In the genomic region with DNA sequence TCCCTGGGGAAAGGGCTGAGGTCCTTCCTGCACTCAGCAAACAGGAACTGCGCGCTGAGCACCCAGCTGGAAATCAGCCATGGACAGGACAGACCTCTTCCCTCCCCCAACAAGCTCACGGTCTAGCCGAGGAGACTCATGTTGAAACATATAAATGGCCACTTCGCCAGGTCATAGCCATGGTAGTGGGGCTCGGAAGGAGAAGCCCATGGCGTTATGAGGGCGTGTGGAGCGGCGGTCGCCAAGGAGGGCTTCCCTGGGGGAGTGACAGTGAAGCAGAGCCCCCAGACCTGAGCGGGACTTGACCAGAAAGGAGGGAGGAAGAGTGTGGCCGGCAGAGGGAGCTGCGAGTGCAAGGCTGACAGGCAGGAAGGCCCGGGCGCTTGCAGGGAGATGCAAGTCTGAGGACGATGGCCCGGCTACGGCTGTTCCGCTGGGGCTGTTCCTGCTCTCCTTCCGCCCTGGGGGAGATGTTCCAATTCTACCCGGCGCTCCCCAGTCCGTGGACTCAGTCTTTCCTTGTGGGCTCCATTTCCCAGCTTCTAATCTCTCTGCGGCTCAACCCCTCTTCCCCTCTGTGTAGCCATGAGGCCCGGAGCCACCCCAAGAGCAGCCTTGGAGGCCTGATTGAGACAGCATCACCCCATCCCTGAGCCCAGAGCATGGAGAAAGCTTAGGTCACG, we compare ENCODE assay signal across 1 cellular context.
TF ChIP-seq lines count a peak whose summit lies in the region.

No MANE protein-coding gene starts in this region.

TF ChIP-seq in HepG2, 621 proteins besides CTCF, POLR2A, EP300 and RAD21 (continued from another document and continues in another):
- TF ChIP-seq, protein P1, sequence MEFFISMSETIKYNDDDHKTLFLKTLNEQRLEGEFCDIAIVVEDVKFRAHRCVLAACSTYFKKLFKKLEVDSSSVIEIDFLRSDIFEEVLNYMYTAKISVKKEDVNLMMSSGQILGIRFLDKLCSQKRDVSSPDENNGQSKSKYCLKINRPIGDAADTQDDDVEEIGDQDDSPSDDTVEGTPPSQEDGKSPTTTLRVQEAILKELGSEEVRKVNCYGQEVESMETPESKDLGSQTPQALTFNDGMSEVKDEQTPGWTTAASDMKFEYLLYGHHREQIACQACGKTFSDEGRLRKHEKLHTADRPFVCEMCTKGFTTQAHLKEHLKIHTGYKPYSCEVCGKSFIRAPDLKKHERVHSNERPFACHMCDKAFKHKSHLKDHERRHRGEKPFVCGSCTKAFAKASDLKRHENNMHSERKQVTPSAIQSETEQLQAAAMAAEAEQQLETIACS (CRISPR knock-in tag; IDR thresholded peaks at IDR 0.05), result no peak
- TF ChIP-seq, protein P2, sequence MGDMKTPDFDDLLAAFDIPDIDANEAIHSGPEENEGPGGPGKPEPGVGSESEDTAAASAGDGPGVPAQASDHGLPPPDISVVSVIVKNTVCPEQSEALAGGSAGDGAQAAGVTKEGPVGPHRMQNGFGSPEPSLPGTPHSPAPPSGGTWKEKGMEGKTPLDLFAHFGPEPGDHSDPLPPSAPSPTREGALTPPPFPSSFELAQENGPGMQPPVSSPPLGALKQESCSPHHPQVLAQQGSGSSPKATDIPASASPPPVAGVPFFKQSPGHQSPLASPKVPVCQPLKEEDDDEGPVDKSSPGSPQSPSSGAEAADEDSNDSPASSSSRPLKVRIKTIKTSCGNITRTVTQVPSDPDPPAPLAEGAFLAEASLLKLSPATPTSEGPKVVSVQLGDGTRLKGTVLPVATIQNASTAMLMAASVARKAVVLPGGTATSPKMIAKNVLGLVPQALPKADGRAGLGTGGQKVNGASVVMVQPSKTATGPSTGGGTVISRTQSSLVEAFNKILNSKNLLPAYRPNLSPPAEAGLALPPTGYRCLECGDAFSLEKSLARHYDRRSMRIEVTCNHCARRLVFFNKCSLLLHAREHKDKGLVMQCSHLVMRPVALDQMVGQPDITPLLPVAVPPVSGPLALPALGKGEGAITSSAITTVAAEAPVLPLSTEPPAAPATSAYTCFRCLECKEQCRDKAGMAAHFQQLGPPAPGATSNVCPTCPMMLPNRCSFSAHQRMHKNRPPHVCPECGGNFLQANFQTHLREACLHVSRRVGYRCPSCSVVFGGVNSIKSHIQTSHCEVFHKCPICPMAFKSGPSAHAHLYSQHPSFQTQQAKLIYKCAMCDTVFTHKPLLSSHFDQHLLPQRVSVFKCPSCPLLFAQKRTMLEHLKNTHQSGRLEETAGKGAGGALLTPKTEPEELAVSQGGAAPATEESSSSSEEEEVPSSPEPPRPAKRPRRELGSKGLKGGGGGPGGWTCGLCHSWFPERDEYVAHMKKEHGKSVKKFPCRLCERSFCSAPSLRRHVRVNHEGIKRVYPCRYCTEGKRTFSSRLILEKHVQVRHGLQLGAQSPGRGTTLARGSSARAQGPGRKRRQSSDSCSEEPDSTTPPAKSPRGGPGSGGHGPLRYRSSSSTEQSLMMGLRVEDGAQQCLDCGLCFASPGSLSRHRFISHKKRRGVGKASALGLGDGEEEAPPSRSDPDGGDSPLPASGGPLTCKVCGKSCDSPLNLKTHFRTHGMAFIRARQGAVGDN (CRISPR knock-in tag; IDR thresholded peaks at IDR 0.05), result peak; percentile 84
- TF ChIP-seq, protein P3, sequence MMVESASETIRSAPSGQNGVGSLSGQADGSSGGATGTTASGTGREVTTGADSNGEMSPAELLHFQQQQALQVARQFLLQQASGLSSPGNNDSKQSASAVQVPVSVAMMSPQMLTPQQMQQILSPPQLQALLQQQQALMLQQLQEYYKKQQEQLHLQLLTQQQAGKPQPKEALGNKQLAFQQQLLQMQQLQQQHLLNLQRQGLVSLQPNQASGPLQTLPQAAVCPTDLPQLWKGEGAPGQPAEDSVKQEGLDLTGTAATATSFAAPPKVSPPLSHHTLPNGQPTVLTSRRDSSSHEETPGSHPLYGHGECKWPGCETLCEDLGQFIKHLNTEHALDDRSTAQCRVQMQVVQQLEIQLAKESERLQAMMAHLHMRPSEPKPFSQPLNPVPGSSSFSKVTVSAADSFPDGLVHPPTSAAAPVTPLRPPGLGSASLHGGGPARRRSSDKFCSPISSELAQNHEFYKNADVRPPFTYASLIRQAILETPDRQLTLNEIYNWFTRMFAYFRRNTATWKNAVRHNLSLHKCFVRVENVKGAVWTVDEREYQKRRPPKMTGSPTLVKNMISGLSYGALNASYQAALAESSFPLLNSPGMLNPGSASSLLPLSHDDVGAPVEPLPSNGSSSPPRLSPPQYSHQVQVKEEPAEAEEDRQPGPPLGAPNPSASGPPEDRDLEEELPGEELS (CRISPR knock-in tag; IDR thresholded peaks at IDR 0.05), result 0 out of 2 replicates have a peak, but pooled peaks have one; percentile 12
- no peak for TF ChIP-seq CCDC6 (CRISPR knock-in tag; IDR thresholded peaks at IDR 0.05)
- TF ChIP-seq SCMH1 (CRISPR knock-in tag; IDR thresholded peaks at IDR 0.05; ENCODE audit: borderline replicate concordance), result no peak
- TF ChIP-seq SP5 (CRISPR knock-in tag; IDR thresholded peaks at IDR 0.05; ENCODE audit: borderline replicate concordance, low read depth), result no peak
- TF ChIP-seq, protein P4, sequence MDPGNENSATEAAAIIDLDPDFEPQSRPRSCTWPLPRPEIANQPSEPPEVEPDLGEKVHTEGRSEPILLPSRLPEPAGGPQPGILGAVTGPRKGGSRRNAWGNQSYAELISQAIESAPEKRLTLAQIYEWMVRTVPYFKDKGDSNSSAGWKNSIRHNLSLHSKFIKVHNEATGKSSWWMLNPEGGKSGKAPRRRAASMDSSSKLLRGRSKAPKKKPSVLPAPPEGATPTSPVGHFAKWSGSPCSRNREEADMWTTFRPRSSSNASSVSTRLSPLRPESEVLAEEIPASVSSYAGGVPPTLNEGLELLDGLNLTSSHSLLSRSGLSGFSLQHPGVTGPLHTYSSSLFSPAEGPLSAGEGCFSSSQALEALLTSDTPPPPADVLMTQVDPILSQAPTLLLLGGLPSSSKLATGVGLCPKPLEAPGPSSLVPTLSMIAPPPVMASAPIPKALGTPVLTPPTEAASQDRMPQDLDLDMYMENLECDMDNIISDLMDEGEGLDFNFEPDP (CRISPR knock-in tag; conservative IDR thresholded peaks at IDR 0.05), result no peak
- no peak for TF ChIP-seq ZNF652 (CRISPR knock-in tag; IDR thresholded peaks at IDR 0.05; ENCODE audit: borderline replicate concordance, low read depth)
- no peak for TF ChIP-seq ZBTB1 (CRISPR knock-in tag; IDR thresholded peaks at IDR 0.05; ENCODE audit: borderline replicate concordance)
- TF ChIP-seq SNRNP70 (IDR thresholded peaks at IDR 0.05; ENCODE audit: low read depth, low read length), result no peak
- TF ChIP-seq ZNF746 (CRISPR knock-in tag; IDR thresholded peaks at IDR 0.05), result no peak
- no peak for TF ChIP-seq MYNN (CRISPR knock-in tag; IDR thresholded peaks at IDR 0.05; ENCODE audit: low read depth)
- no peak for TF ChIP-seq TRIM24 (CRISPR knock-in tag; IDR thresholded peaks at IDR 0.05)
- no peak for TF ChIP-seq SMARCE1 (IDR thresholded peaks at IDR 0.05; ENCODE audit: borderline replicate concordance)
- TF ChIP-seq ZSCAN22 (CRISPR knock-in tag; IDR thresholded peaks at IDR 0.05), result no peak
- no peak for TF ChIP-seq SALL2 (CRISPR knock-in tag; IDR thresholded peaks at IDR 0.05)
- no peak for TF ChIP-seq MAF1 (CRISPR knock-in tag; IDR thresholded peaks at IDR 0.05; ENCODE audit: borderline replicate concordance)
- TF ChIP-seq NR1H2 (CRISPR knock-in tag; IDR thresholded peaks at IDR 0.05; ENCODE audit: borderline replicate concordance, low read depth), result no peak
- TF ChIP-seq ISX (CRISPR knock-in tag; conservative IDR thresholded peaks at IDR 0.05), result no peak
- no peak for TF ChIP-seq ZBTB7B (CRISPR knock-in tag; IDR thresholded peaks at IDR 0.05)
- TF ChIP-seq, protein P5, sequence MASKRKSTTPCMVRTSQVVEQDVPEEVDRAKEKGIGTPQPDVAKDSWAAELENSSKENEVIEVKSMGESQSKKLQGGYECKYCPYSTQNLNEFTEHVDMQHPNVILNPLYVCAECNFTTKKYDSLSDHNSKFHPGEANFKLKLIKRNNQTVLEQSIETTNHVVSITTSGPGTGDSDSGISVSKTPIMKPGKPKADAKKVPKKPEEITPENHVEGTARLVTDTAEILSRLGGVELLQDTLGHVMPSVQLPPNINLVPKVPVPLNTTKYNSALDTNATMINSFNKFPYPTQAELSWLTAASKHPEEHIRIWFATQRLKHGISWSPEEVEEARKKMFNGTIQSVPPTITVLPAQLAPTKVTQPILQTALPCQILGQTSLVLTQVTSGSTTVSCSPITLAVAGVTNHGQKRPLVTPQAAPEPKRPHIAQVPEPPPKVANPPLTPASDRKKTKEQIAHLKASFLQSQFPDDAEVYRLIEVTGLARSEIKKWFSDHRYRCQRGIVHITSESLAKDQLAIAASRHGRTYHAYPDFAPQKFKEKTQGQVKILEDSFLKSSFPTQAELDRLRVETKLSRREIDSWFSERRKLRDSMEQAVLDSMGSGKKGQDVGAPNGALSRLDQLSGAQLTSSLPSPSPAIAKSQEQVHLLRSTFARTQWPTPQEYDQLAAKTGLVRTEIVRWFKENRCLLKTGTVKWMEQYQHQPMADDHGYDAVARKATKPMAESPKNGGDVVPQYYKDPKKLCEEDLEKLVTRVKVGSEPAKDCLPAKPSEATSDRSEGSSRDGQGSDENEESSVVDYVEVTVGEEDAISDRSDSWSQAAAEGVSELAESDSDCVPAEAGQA (IDR thresholded peaks at IDR 0.05; ENCODE audit: low read depth), result no peak
- TF ChIP-seq, protein P5 (CRISPR knock-in tag; IDR thresholded peaks at IDR 0.05; ENCODE audit: borderline replicate concordance), result no peak
- no peak for TF ChIP-seq NFIC (IDR thresholded peaks at IDR 0.05; ENCODE audit: low read length)
- TF ChIP-seq ZNF781 (CRISPR knock-in tag; IDR thresholded peaks at IDR 0.05; ENCODE audit: borderline replicate concordance, not compliant biosample characterization), result no peak
- peak; percentile 85 for TF ChIP-seq STAG1 (CRISPR knock-in tag; IDR thresholded peaks at IDR 0.05)
- no peak for TF ChIP-seq HIVEP1 (CRISPR knock-in tag; IDR thresholded peaks at IDR 0.05)
- TF ChIP-seq EEA1 (CRISPR knock-in tag; IDR thresholded peaks at IDR 0.05; ENCODE audit: borderline replicate concordance), result no peak
- TF ChIP-seq GZF1 (CRISPR knock-in tag; IDR thresholded peaks at IDR 0.05), result no peak
- no peak for TF ChIP-seq ZNF317 (CRISPR knock-in tag; IDR thresholded peaks at IDR 0.05)
- TF ChIP-seq SETDB1 (CRISPR knock-in tag; IDR thresholded peaks at IDR 0.05; ENCODE audit: borderline replicate concordance), result no peak
- TF ChIP-seq NFYC (CRISPR knock-in tag; IDR thresholded peaks at IDR 0.05), result no peak
- TF ChIP-seq, protein P6, sequence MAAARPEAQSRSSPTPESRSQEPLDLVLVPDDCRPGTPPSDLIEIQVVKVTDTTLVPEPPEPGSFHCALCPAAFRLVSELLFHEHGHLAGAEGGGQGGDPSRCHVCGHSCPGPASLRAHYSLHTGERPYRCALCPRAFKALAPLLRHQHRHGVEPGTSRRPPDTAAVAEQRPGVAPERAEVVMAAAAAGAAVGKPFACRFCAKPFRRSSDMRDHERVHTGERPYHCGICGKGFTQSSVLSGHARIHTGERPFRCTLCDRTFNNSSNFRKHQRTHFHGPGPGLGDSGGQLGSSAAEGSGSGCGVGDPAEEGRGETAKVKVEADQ (CRISPR knock-in tag; IDR thresholded peaks at IDR 0.05; ENCODE audit: borderline replicate concordance), result no peak
- no peak for TF ChIP-seq IKZF1 (IDR thresholded peaks at IDR 0.05)
- no peak for TF ChIP-seq ZNF780A (CRISPR knock-in tag; IDR thresholded peaks at IDR 0.05)
- TF ChIP-seq, protein P7, sequence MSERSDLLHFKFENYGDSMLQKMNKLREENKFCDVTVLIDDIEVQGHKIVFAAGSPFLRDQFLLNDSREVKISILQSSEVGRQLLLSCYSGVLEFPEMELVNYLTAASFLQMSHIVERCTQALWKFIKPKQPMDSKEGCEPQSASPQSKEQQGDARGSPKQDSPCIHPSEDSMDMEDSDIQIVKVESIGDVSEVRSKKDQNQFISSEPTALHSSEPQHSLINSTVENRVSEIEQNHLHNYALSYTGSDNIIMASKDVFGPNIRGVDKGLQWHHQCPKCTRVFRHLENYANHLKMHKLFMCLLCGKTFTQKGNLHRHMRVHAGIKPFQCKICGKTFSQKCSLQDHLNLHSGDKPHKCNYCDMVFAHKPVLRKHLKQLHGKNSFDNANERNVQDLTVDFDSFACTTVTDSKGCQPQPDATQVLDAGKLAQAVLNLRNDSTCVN (CRISPR knock-in tag; IDR thresholded peaks at IDR 0.05; ENCODE audit: borderline replicate concordance), result 0 out of 2 replicates have a peak, but pooled peaks have one; percentile 29
- TF ChIP-seq KMT2B (CRISPR knock-in tag; IDR thresholded peaks at IDR 0.05), result no peak
- TF ChIP-seq, protein P8, sequence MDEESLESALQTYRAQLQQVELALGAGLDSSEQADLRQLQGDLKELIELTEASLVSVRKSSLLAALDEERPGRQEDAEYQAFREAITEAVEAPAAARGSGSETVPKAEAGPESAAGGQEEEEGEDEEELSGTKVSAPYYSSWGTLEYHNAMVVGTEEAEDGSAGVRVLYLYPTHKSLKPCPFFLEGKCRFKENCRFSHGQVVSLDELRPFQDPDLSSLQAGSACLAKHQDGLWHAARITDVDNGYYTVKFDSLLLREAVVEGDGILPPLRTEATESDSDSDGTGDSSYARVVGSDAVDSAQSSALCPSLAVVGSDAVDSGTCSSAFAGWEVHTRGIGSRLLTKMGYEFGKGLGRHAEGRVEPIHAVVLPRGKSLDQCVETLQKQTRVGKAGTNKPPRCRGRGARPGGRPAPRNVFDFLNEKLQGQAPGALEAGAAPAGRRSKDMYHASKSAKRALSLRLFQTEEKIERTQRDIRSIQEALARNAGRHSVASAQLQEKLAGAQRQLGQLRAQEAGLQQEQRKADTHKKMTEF (CRISPR knock-in tag; IDR thresholded peaks at IDR 0.05), result peak; percentile 46; the same call in 1 of the 2 replicates
- TF ChIP-seq, protein P9, sequence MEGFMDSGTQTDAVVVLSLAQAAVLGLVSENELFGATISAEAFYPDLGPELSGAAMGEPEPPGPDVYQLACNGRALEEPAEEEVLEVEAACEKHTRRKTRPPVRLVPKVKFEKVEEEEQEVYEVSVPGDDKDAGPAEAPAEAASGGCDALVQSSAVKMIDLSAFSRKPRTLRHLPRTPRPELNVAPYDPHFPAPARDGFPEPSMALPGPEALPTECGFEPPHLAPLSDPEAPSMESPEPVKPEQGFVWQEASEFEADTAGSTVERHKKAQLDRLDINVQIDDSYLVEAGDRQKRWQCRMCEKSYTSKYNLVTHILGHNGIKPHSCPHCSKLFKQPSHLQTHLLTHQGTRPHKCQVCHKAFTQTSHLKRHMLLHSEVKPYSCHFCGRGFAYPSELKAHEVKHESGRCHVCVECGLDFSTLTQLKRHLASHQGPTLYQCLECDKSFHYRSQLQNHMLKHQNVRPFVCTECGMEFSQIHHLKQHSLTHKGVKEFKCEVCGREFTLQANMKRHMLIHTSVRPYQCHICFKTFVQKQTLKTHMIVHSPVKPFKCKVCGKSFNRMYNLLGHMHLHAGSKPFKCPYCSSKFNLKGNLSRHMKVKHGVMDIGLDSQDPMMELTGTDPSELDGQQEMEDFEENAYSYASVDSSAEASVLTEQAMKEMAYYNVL (CRISPR knock-in tag; IDR thresholded peaks at IDR 0.05; ENCODE audit: borderline replicate concordance), result no peak
